ENCODE assay signal across 9 cellular contexts in the genomic region with DNA sequence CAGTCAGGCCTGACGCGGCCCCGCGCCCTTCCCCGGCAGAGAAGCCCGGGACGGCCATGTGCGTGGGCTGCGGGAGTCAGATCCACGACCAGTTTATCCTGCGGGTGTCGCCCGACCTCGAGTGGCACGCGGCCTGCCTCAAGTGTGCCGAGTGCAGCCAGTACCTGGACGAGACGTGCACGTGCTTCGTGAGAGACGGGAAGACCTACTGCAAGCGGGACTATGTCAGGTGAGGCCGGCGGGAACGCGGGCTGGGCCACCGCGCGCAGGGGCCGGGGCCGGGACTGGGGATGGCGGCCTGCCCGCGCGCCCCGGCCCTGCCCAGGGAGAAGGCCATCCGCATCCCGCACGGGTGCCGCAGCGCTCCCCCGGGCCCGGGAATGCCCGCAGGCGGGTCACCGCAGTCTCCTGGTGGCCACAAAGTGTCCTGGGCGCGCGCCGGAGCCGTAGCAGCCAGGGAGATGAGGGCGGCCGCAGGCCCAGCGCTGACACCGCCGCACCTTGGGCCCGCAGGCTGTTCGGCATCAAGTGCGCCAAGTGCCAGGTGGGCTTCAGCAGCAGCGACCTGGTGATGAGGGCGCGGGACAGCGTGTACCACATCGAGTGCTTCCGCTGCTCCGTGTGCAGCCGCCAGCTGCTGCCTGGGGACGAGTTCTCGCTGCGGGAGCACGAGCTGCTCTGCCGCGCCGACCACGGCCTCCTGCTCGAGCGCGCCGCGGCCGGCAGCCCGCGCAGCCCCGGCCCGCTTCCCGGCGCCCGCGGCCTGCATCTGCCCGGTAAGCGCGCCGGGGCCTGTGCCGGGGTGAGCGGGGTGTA. TPM values are rescaled to one million over a fixed set of nuclear protein-coding genes. Genes with fewer than 3 reads are reported as not detected.
DNase-seq lines count a peak whose midpoint lies in the region; ATAC-seq and TF ChIP-seq lines count a peak whose summit lies in the region.
"Had no signal": no experiment of that assay in that cellular context is flagged by ENCODE, and none has a peak within 500 bp of the region (broad histone marks: within the 10 kb centered on the region; RNA-seq: fewer than 3 reads in every experiment).

No MANE protein-coding gene starts in this region.

- H3K27me3 Mint-ChIP-seq in CD8-positive, alpha-beta T cell (ENCODE audit: low read depth) = peaks cover 72% of the 10 kb centered on the region
- peaks cover 42% of the 10 kb centered on the region for H3K27me3 Mint-ChIP-seq in activated naive CD8-positive, alpha-beta T cell

- no peaks in the 10 kb centered on the region for H3K9me3 Mint-ChIP-seq in CD8-positive, alpha-beta T cell
- no peaks in the 10 kb centered on the region for H3K9me3 Mint-ChIP-seq in activated naive CD8-positive, alpha-beta T cell (ENCODE audit: low read depth)

- ATAC-seq in CD8-positive, alpha-beta T cell = peak; percentile 12
- ATAC-seq in HG02642 (IDR thresholded peaks at IDR 0.05; ENCODE audit: poor library complexity, unreplicated experiment) (no peak), GM21737 (IDR thresholded peaks at IDR 0.05; ENCODE audit: unreplicated experiment) (no peak), GM19455 (IDR thresholded peaks at IDR 0.05; ENCODE audit: unreplicated experiment) (no peak)

- peaks cover 76% of the 10 kb centered on the region for H3K4me1 ChIP-seq in CD8-positive, alpha-beta T cell (ENCODE audit: insufficient read depth, low read length)
- H3K4me1 ChIP-seq in muscle layer of duodenum (ENCODE audit: control insufficient read depth in 1 of 2, insufficient read depth in 2 of 2, low read length in 2 of 2) = peaks cover 0 to 49% of the 10 kb centered on the region in 2 donors
- peaks cover 66% of the 10 kb centered on the region for H3K4me1 ChIP-seq in effector memory CD4-positive, alpha-beta T cell (ENCODE audit: control insufficient read depth, insufficient read depth, low read length, poor library complexity, severe bottlenecking)

- no peaks in the 10 kb centered on the region for H3K36me3 Mint-ChIP-seq in CD8-positive, alpha-beta T cell
- no peaks in the 10 kb centered on the region for H3K36me3 Mint-ChIP-seq in activated naive CD8-positive, alpha-beta T cell

- H3K4me3 Mint-ChIP-seq in CD8-positive, alpha-beta T cell = peak overlapping the region; percentile 86
- H3K4me3 Mint-ChIP-seq in activated naive CD8-positive, alpha-beta T cell = peak overlapping the region; percentile 83

- TF ChIP-seq CTCF in CD8-positive, alpha-beta T cell (IDR thresholded peaks at IDR 0.05) = no peak

- H3K27ac Mint-ChIP-seq in CD8-positive, alpha-beta T cell = no peak overlapping the region
- H3K27ac Mint-ChIP-seq in activated naive CD8-positive, alpha-beta T cell = no peak overlapping the region

- intact Hi-C loops in CD8-positive, alpha-beta T cell (cut with DNase I, micrococcal nuclease) = no loop called here

- POLR2A ChIA-PET in CD8-positive, alpha-beta T cell (lab: Charles Lee) = no interaction called here

- peaks cover 73% of the 10 kb centered on the region for H3K27me3 ChIP-seq in CD8-positive, alpha-beta T cell (ENCODE audit: insufficient read depth, low read length)
- H3K27me3 ChIP-seq in muscle layer of duodenum (ENCODE audit: low read depth, low read length) = peaks cover 50% of the 10 kb centered on the region
- H3K27me3 ChIP-seq in effector memory CD4-positive, alpha-beta T cell (replicated peaks; ENCODE audit: control insufficient read depth, insufficient read depth, low read length, poor library complexity, severe bottlenecking) = peaks cover 88% of the 10 kb centered on the region

- peaks cover 60% of the 10 kb centered on the region for H3K4me1 Mint-ChIP-seq in CD8-positive, alpha-beta T cell (ENCODE audit: low read depth)
- H3K4me1 Mint-ChIP-seq in activated naive CD8-positive, alpha-beta T cell (ENCODE audit: low read depth) = peaks cover 52% of the 10 kb centered on the region

- no peaks in the 10 kb centered on the region for H3K36me3 ChIP-seq in CD8-positive, alpha-beta T cell (ENCODE audit: insufficient read depth, low read length)
- no peaks in the 10 kb centered on the region for H3K36me3 ChIP-seq in muscle layer of duodenum (ENCODE audit: control insufficient read depth in 1 of 2, insufficient read depth in 2 of 2, low read length in 2 of 2)
- H3K36me3 ChIP-seq in effector memory CD4-positive, alpha-beta T cell (ENCODE audit: control insufficient read depth, insufficient read depth, low read length) = no peaks in the 10 kb centered on the region

- H3K27ac ChIP-seq in CD8-positive, alpha-beta T cell (ENCODE audit: low read depth, low read length) = no peak overlapping the region
- H3K27ac ChIP-seq in muscle layer of duodenum (ENCODE audit: low read length) = peak overlapping the region; percentile 77
- H3K27ac ChIP-seq in effector memory CD4-positive, alpha-beta T cell (ENCODE audit: insufficient read depth, low read length, poor library complexity, severe bottlenecking) = no peak overlapping the region

- CTCF ChIA-PET in CD8-positive, alpha-beta T cell (lab: Charles Lee) = no interaction called here

- H3K9me3 ChIP-seq in CD8-positive, alpha-beta T cell (ENCODE audit: low read length) = no peaks in the 10 kb centered on the region
- no peaks in the 10 kb centered on the region for H3K9me3 ChIP-seq in muscle layer of duodenum (ENCODE audit: control insufficient read depth in 1 of 2, low read length in 2 of 2)
- H3K9me3 ChIP-seq in effector memory CD4-positive, alpha-beta T cell (ENCODE audit: control insufficient read depth, low read length) = no peaks in the 10 kb centered on the region

- DNase-seq in CD8-positive, alpha-beta T cell = peak in 1 of 7 experiments; percentile 20
- DNase-seq in Jurkat, Clone E6-1 (ENCODE audit: low read depth, low spot score) = no peak
- DNase-seq in effector memory CD4-positive, alpha-beta T cell = no peak

- H3K4me3 ChIP-seq in CD8-positive, alpha-beta T cell (ENCODE audit: low read depth, low read length) = no peak overlapping the region
- peak overlapping the region; percentile 86 for H3K4me3 ChIP-seq in Jurkat, Clone E6-1 (ENCODE audit: low read length)
- peak overlapping the region; percentile 58 to 69 for H3K4me3 ChIP-seq in muscle layer of duodenum (ENCODE audit: low read depth in 1 of 2, low read length in 2 of 2)
- H3K4me3 ChIP-seq in effector memory CD4-positive, alpha-beta T cell (ENCODE audit: insufficient read depth, low read depth, low read length, poor library complexity, severe bottlenecking) = no peak overlapping the region

RNA-seq across cellular contexts. Expression of a gene that starts 1.4 kb away (rescaled TPM):
- total RNA-seq in CD8-positive, alpha-beta T cell = not detected
- polyA plus RNA-seq in Jurkat, Clone E6-1 (2012; ENCODE audit: insufficient read depth, insufficient read length) = 6.6 TPM
- polyA plus RNA-seq: urinary bladder had no signal

RNA-seq across cellular contexts. Expression of a gene that starts 26.7 kb away (rescaled TPM):
- total RNA-seq in CD8-positive, alpha-beta T cell = 10 to 100 TPM; 18.0 to 18.1 TPM
- polyA plus RNA-seq in Jurkat, Clone E6-1 (2012; ENCODE audit: insufficient read depth, insufficient read length) = 122 TPM

Comparison
In these comparisons a context has a peak if more than half of its experiments do, and no peak if none do; other contexts are left out.
1. H3K4me3 ChIP-seq: peak in Jurkat, Clone E6-1 (single experiment) and muscle layer of duodenum (2 of 2); none in CD8-positive, alpha-beta T cell (single experiment) and effector memory CD4-positive, alpha-beta T cell (single experiment).